ENCODE assay signal across 8 cellular contexts in the genomic region with DNA sequence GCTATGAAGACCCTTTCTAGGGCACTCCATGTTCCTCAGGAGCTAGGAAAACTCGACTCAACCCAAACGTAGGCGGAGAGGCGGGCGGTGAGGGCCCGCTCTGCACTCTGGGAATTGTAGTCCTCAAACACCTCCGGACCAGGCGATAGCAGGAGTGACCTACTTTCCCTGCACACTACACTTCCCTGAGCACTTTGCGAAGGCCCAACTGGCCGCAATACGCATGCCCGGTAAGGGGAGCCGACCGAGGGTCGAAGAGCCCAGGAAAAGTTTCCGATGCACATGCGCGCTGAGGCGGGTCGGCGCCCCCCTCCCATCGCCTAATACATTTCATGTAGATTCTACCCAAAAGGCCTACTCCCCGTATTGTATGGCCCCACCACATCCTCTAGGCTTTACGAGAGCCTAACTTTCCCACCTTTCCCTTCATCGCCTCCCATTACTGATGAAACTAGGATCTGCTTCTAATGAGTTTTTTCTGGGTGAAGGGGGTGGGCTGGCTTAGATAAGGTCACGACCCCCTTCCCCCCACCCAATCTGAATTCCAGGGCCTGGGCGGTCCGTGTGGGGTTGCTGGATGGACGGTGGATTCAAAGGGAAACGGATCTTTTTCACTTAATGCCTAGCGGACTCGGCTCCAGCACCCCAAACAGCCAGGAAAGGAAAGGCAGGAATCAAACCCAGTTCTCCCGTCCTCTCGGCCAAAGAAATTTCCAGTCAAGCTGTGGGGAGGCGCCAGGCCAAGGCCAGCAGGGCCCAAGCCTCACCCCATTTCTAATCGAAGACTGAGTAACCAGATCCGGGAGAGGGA.
A peak's percentile ranks its signal among the peaks of the same experiment; 100 is the strongest.
DNase-seq lines count a peak whose midpoint lies in the region; ATAC-seq and TF ChIP-seq lines count a peak whose summit lies in the region.

No MANE protein-coding gene starts in this region.

- ATAC-seq in GM19035 (IDR thresholded peaks at IDR 0.05; ENCODE audit: unreplicated experiment) (peak; percentile 47), HG03378 (IDR thresholded peaks at IDR 0.05; ENCODE audit: unreplicated experiment) (peak; percentile 56)

- peak; percentile 88 for DNase-seq in AG09319 (ENCODE audit: extremely low read depth, low read depth)
- DNase-seq in NCI-H524 (lab: John Stamatoyannopoulos, UW): peak; percentile 93 to 98
- peak; percentile 91 for DNase-seq in activated CD4-positive, alpha-beta T cell treated with anti-CD3 and anti-CD28 coated beads for 48 hours
- peak; percentile 90 for DNase-seq in kidney glomerular epithelial cell (lab: John Stamatoyannopoulos, UW)
- DNase-seq in stimulated activated CD4-positive, alpha-beta T cell treated with anti-CD3 and anti-CD28 coated beads, Interleukin-15, amount 100 ng/mL, for 24 hours: peak; percentile 93

- H3K27ac ChIP-seq in cingulate gyrus (ENCODE audit: low read depth, low read length): peak overlapping the region; percentile 100

- TF ChIP-seq CTCF in AG09319 (IDR thresholded peaks at IDR 0.05; ENCODE audit: low read depth, low read length): no peak

Comparison
In these comparisons a context has a peak if more than half of its experiments do, and no peak if none do; other contexts are left out.
1. Peak in every context shown above with its lines: DNase-seq, ATAC-seq and H3K27ac ChIP-seq.